11 cellular contexts compared by ENCODE assay signal in the genomic region with DNA sequence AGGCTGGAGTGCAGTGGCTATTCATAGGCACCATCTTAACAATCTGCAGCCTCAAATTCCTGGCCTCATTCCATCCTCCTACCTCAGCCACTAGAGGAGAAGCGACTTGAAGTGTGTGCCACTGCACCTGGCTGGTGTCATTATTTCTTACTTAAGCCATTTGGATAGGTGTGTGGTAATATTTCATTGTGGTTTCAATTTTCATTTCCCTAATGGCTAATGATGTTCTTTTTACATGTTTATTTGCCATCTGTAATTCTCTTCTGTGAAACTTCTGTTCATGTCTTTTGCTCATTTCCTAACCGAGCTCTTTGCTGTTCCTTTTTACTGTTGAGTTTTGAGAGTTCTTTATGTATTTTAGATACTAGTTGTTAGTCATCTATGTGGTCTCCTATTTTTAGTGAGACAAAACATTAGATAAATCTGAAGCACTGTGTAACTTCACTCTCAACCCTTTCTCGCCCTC.
DNase-seq lines count a peak whose midpoint lies in the region; ATAC-seq and TF ChIP-seq lines count a peak whose summit lies in the region.
"Had no signal": no experiment of that assay in that cellular context is flagged by ENCODE, and none has a peak within 500 bp of the region (broad histone marks: within the 10 kb centered on the region; RNA-seq: fewer than 3 reads in every experiment).

No MANE protein-coding gene starts in this region.

- BruUV-seq in MCF 10A (replicated peaks; lab: Mats Ljungman, UMichigan) (no TSS peak), mammary epithelial cell (replicated peaks; lab: Mats Ljungman, UMichigan) (no TSS peak)

- no peak for TF ChIP-seq POLR2A in tibial nerve (IDR thresholded peaks at IDR 0.05)

- 83% methylated on average over 3 of the region's 3 CpGs for WGBS in mammary epithelial cell (ENCODE audit: low coverage, missing lambda C conversion rate)
- 81 to 89% methylated on average over 3 of the region's 3 CpGs for WGBS in tibial nerve, 2 donors

- no peak overlapping the region for H3K27ac ChIP-seq in mammary epithelial cell (ENCODE audit: insufficient read depth, low read depth, low read length)
- peak overlapping the region; percentile 20 to 33 for H3K27ac ChIP-seq in tibial artery
- H3K27ac ChIP-seq in RWPE1: no peak overlapping the region
- no peak overlapping the region for H3K27ac ChIP-seq in tibial nerve
- H3K27ac ChIP-seq: pancreas, testis had no signal

- intact Hi-C loops in MCF 10A (cut with micrococcal nuclease) (no loop called here), mammary epithelial cell (cut with micrococcal nuclease) (no loop called here), tibial artery (cut with DNase I; ENCODE audit: low total_unique reads) (no loop called here)

- peak overlapping the region; percentile 44 for H3K27ac Mint-ChIP-seq in MCF 10A (ENCODE audit: low read depth, unreplicated experiment)

- H2AFZ ChIP-seq in mammary epithelial cell (ENCODE audit: low read depth, low read length): no peak overlapping the region

- H3K27me3 ChIP-seq in mammary epithelial cell (ENCODE audit: insufficient read depth, low read length) (no peaks in the 10 kb centered on the region), tibial artery (no peaks in the 10 kb centered on the region), tibial nerve (no peaks in the 10 kb centered on the region)
- H3K27me3 ChIP-seq: pancreas, testis had no signal

- no peaks in the 10 kb centered on the region for H3K27me3 Mint-ChIP-seq in MCF 10A (ENCODE audit: insufficient read depth, unreplicated experiment)

- dilution Hi-C loops in mammary epithelial cell (cut with HindIII; ENCODE audit: low sequenced_read_pairs): no loop called here

- peaks cover 35% of the 10 kb centered on the region for H3K79me2 ChIP-seq in mammary epithelial cell (ENCODE audit: insufficient read depth, low read length)

- H3K36me3 Mint-ChIP-seq in MCF 10A (ENCODE audit: insufficient read depth, unreplicated experiment): peaks cover 25% of the 10 kb centered on the region

- in situ Hi-C loops in mammary epithelial cell (cut with MboI; ENCODE audit: low sequenced_read_pairs in 2 of 2): no loop called here

- H3K4me1 ChIP-seq in mammary epithelial cell (ENCODE audit: insufficient read depth, low read length) (no peaks in the 10 kb centered on the region), tibial artery (peaks cover 0 to 24% (median 2%) of the 10 kb centered on the region in 4 donors), tibial nerve (no peaks in the 10 kb centered on the region)
- H3K4me1 ChIP-seq: pancreas, testis had no signal

- DNase-seq in MCF 10A (ENCODE audit: unreplicated experiment) (peak; percentile 18), mammary epithelial cell (no peak), NCI-H2171 (lab: John Stamatoyannopoulos, UW) (peak; percentile 39), tibial artery (no peak), RWPE1 (ENCODE audit: low spot score) (no peak), globus pallidus (ENCODE audit: low spot score) (no peak), tibial nerve (ENCODE audit: low spot score in 2 of 2) (no peak)
- DNase-seq: KG1, pancreas, testis had no signal

- no peak for TF ChIP-seq EP300 in tibial nerve (IDR thresholded peaks at IDR 0.05)

- no peaks in the 10 kb centered on the region for H4K20me1 ChIP-seq in mammary epithelial cell (ENCODE audit: insufficient read depth, low read length)

- TF ChIP-seq CTCF in MCF 10A (IDR thresholded peaks at IDR 0.05; ENCODE audit: unreplicated experiment) (no peak), mammary epithelial cell (conservative IDR thresholded peaks at IDR 0.05 in 1 of 2, IDR thresholded peaks at IDR 0.05 in 1 of 2; ENCODE audit: extremely low read depth in 1 of 2, insufficient read depth in 1 of 2, low read depth in 1 of 2, low read length in 2 of 2) (no peak), tibial artery (IDR thresholded peaks at IDR 0.05) (no peak), RWPE1 (conservative IDR thresholded peaks at IDR 0.05; ENCODE audit: low read depth) (no peak), tibial nerve (IDR thresholded peaks at IDR 0.05) (no peak)

- POLR2A ChIA-PET in MCF 10A (lab: Yijun Ruan, JAX): interaction anchor here (0.7 to 1.3 kb wide), 2 partner anchors 9 to 124 kb away, joined by 3 read pairs; no protein-coding TSS in a partner anchor
- POLR2A ChIA-PET in RWPE1 (lab: Yijun Ruan, JAX; ENCODE audit: low non-redundant PET): no interaction called here

- H3K36me3 ChIP-seq in mammary epithelial cell (ENCODE audit: insufficient read depth, low read length) (no peaks in the 10 kb centered on the region), tibial artery (no peaks in the 10 kb centered on the region), tibial nerve (peaks cover 0 to 6% (median 0%) of the 10 kb centered on the region in 3 donors)
- H3K36me3 ChIP-seq: pancreas had no signal

- H3K4me3 ChIP-seq in mammary epithelial cell (replicated peaks in 1 of 3; ENCODE audit: insufficient read depth in 1 of 3, low read depth in 2 of 3, low read length in 3 of 3) (no peak overlapping the region), tibial artery (no peak overlapping the region), tibial nerve (no peak overlapping the region)
- H3K4me3 ChIP-seq: pancreas, testis had no signal

- CTCF ChIA-PET in MCF 10A (lab: Yijun Ruan, JAX) (interaction anchor here (0.6 kb wide), 1 partner anchor 170 kb away, joined by 3 read pairs; no protein-coding TSS in a partner anchor), mammary epithelial cell (lab: Charles Lee; ENCODE audit: low non-redundant PET) (no interaction called here), RWPE1 (lab: Yijun Ruan, JAX) (no interaction called here)

- peaks cover 11% of the 10 kb centered on the region for H3K4me1 Mint-ChIP-seq in MCF 10A (ENCODE audit: insufficient read depth, unreplicated experiment)

- H3K4me2 ChIP-seq in mammary epithelial cell (ENCODE audit: insufficient read depth, low read depth, low read length): no peak overlapping the region

- no peak overlapping the region for H3K4me3 Mint-ChIP-seq in MCF 10A (ENCODE audit: unreplicated experiment)

- no peak overlapping the region for H3K9ac ChIP-seq in mammary epithelial cell (ENCODE audit: insufficient read depth, low read length)

- no peaks in the 10 kb centered on the region for H3K9me3 Mint-ChIP-seq in MCF 10A (ENCODE audit: unreplicated experiment)

- peak; percentile 73 for ATAC-seq in HG02678 (IDR thresholded peaks at IDR 0.05; ENCODE audit: unreplicated experiment)

- H3K9me3 ChIP-seq in mammary epithelial cell (replicated peaks; ENCODE audit: insufficient read depth, low read length) (no peaks in the 10 kb centered on the region), tibial artery (no peaks in the 10 kb centered on the region), tibial nerve (no peaks in the 10 kb centered on the region)
- H3K9me3 ChIP-seq: pancreas, testis had no signal

Comparison
In these comparisons a context has a peak if more than half of its experiments do, and no peak if none do; other contexts are left out.
1. DNase-seq: peak in MCF 10A (single experiment) and NCI-H2171 (single experiment); none in mammary epithelial cell (single experiment), tibial artery (0 of 2), RWPE1 (single experiment), globus pallidus (single experiment) and tibial nerve (0 of 2).
2. H3K27ac ChIP-seq: peak in tibial artery (2 of 2); none in mammary epithelial cell (single experiment), RWPE1 (single experiment) and tibial nerve (0 of 4).